Comparison of ENCODE assay signal across 10 cellular contexts in genomic region chr20:29873946-29874345, GRCh38.
DNase-seq lines count a peak whose midpoint lies in the region; ATAC-seq, FAIRE-seq and TF ChIP-seq lines count a peak whose summit lies in the region.
"Had no signal": no experiment of that assay in that cellular context is flagged by ENCODE, and none has a peak within 500 bp of the region (broad histone marks: within the 10 kb centered on the region; RNA-seq: fewer than 3 reads in every experiment).

No MANE protein-coding gene starts in this region.

- H3K27ac ChIP-seq in esophagus muscularis mucosa (replicated peaks in 1 of 4) = no peak overlapping the region
- no peak overlapping the region for H3K27ac ChIP-seq in pancreas
- no peak overlapping the region for H3K27ac ChIP-seq in RWPE1

- no peaks in the 10 kb centered on the region for H3K4me1 ChIP-seq in esophagus muscularis mucosa
- H3K4me1 ChIP-seq in pancreas = no peaks in the 10 kb centered on the region

- H3K27me3 ChIP-seq in esophagus muscularis mucosa = peaks cover 0 to 22% (median 2%) of the 10 kb centered on the region in 4 donors
- H3K27me3 ChIP-seq in pancreas = no peaks in the 10 kb centered on the region

- TF ChIP-seq CTCF in esophagus muscularis mucosa (IDR thresholded peaks at IDR 0.05) = no peak
- TF ChIP-seq CTCF in pancreas (IDR thresholded peaks at IDR 0.05) = no peak
- no peak for TF ChIP-seq CTCF in RWPE1 (conservative IDR thresholded peaks at IDR 0.05; ENCODE audit: low read depth)

- H3K4me3 ChIP-seq in esophagus muscularis mucosa (no peak overlapping the region), pancreas (no peak overlapping the region)

- H3K36me3 Mint-ChIP-seq in activated CD4-positive, alpha-beta T cell treated with anti-CD3 and anti-CD28 coated beads for 36 hours (ENCODE audit: low read depth) = peaks cover 5% of the 10 kb centered on the region

- TF ChIP-seq EP300 in esophagus muscularis mucosa (IDR thresholded peaks at IDR 0.05) = no peak

- no peak for ATAC-seq in activated CD4-positive, alpha-beta T cell treated with anti-CD3 and anti-CD28 coated beads for 36 hours
- ATAC-seq in pancreas = no peak
- no peak for ATAC-seq in GM19328 (IDR thresholded peaks at IDR 0.05; ENCODE audit: unreplicated experiment)
- ATAC-seq: naive thymus-derived CD8-positive, alpha-beta T cell had no signal

- no peaks in the 10 kb centered on the region for H3K27me3 Mint-ChIP-seq in activated CD4-positive, alpha-beta T cell treated with anti-CD3 and anti-CD28 coated beads for 36 hours

- H3K9me3 ChIP-seq in esophagus muscularis mucosa (peaks cover 0 to 44% (median 10%) of the 10 kb centered on the region in 4 donors), pancreas (no peaks in the 10 kb centered on the region)

- CTCF ChIA-PET in activated CD4-positive, alpha-beta T cell treated with anti-CD3 and anti-CD28 coated beads for 36 hours (lab: Charles Lee) = no interaction called here
- CTCF ChIA-PET in RWPE1 (lab: Yijun Ruan, JAX) = no interaction called here

- H3K36me3 ChIP-seq in esophagus muscularis mucosa (no peaks in the 10 kb centered on the region), pancreas (no peaks in the 10 kb centered on the region)

- intact Hi-C loops in activated CD4-positive, alpha-beta T cell treated with anti-CD3 and anti-CD28 coated beads for 36 hours (cut with DNase I, micrococcal nuclease) = no loop called here
- intact Hi-C loops in esophagus muscularis mucosa (cut with DNase I) = no loop called here
- intact Hi-C loops in pancreas (cut with DNase I) = no loop called here

- no peak overlapping the region for H3K27ac Mint-ChIP-seq in activated CD4-positive, alpha-beta T cell treated with anti-CD3 and anti-CD28 coated beads for 36 hours
- H3K27ac Mint-ChIP-seq: naive thymus-derived CD8-positive, alpha-beta T cell had no signal

- POLR2A ChIA-PET in activated CD4-positive, alpha-beta T cell treated with anti-CD3 and anti-CD28 coated beads for 36 hours (lab: Charles Lee) = no interaction called here
- POLR2A ChIA-PET in RWPE1 (lab: Yijun Ruan, JAX; ENCODE audit: low non-redundant PET) = no interaction called here

- peaks cover 33% of the 10 kb centered on the region for H3K9me3 Mint-ChIP-seq in activated CD4-positive, alpha-beta T cell treated with anti-CD3 and anti-CD28 coated beads for 36 hours (ENCODE audit: low read depth)

- FAIRE-seq in pancreas (lab: Jason Lieb, UNC) = no peak

- H3K4me3 Mint-ChIP-seq in activated CD4-positive, alpha-beta T cell treated with anti-CD3 and anti-CD28 coated beads for 36 hours = no peak overlapping the region
- H3K4me3 Mint-ChIP-seq: naive thymus-derived CD8-positive, alpha-beta T cell had no signal

- H3K4me1 Mint-ChIP-seq in activated CD4-positive, alpha-beta T cell treated with anti-CD3 and anti-CD28 coated beads for 36 hours = no peaks in the 10 kb centered on the region

- DNase-seq in activated CD4-positive, alpha-beta T cell treated with anti-CD3 and anti-CD28 coated beads for 36 hours = peak; percentile 53
- no peak for DNase-seq in activated CD4-positive, alpha-beta T cell treated with anti-CD3 and anti-CD28 coated beads, Interleukin-2, amount 50 U/mL, for 4 hours
- DNase-seq in RPMI7951 (ENCODE audit: low read depth) = peak; percentile 45
- peak; percentile 91 for DNase-seq in esophagus muscularis mucosa (ENCODE audit: extremely low spot score)
- DNase-seq in pancreas = peak in 5 of 6 donors; percentile 27 to 94 (median 63)
- DNase-seq in NCI-H2029 treated with DMSO at 0.1 percent for 48 hours (lab: John Stamatoyannopoulos, UW) = no peak
- DNase-seq in RWPE1 (ENCODE audit: low spot score) = no peak
- DNase-seq: DND-41 had no signal

- TF ChIP-seq POLR2A in esophagus muscularis mucosa (IDR thresholded peaks at IDR 0.05; ENCODE audit: low read depth) = no peak

- WGBS in esophagus muscularis mucosa = 63% methylated on average over 24 of the region's 28 CpGs
- 54 to 62% methylated on average over 28 of the region's 28 CpGs for WGBS in pancreas, 2 donors

Comparison
In these comparisons a context has a peak if more than half of its experiments do, and no peak if none do; other contexts are left out.
1. DNase-seq: peak in activated CD4-positive, alpha-beta T cell treated with anti-CD3 and anti-CD28 coated beads for 36 hours (single experiment), RPMI7951 (single experiment), esophagus muscularis mucosa (single experiment) and pancreas (5 of 6); none in activated CD4-positive, alpha-beta T cell treated with anti-CD3 and anti-CD28 coated beads, Interleukin-2, amount 50 U/mL, for 4 hours (0 of 2), NCI-H2029 treated with DMSO at 0.1 percent for 48 hours (single experiment) and RWPE1 (single experiment).